In the genomic region with DNA sequence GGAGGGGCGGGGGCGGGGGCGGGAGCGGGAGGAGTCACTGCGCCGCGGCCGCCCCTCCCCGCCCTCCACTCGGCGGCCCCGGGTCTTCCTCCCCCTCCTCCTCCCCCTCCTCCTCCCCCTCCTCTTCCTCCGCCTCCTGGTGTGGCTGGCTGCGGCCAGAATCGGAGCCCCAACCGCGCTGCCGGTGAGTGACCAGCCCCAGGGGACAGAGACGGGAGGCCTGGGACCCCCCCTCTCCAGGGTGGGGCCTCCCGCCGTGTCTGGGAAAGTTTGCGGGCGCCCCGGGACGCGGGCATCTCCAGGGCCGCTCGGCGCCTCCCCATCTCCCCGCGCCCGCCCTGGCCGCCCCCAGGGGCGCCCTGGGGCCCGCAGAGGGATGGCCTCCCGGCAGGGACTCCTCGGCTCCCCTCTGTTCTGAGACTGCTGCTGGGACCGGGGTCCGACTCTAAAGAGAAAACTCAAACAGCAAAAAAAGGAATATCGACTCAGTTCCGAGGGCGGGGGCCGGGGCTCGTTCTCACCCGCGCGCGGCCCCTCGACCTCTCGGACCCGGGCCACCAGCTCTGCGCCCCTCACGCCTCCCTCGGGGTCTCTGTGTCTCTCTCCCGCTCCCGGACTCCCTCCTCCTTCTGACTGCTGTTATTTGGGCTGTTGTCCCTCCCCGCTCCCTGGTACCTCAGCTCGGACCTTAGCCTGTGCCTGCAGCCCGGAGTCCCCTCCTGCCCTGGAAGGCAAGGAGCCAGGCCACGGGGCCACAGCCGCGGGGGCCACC, we compare ENCODE assay signal across 8 cellular contexts. TPM values are rescaled to one million over a fixed set of nuclear protein-coding genes. Genes with fewer than 3 reads are reported as not detected.
DNase-seq lines count a peak whose midpoint lies in the region; ATAC-seq, FAIRE-seq and TF ChIP-seq lines count a peak whose summit lies in the region.

A gene with protein sequence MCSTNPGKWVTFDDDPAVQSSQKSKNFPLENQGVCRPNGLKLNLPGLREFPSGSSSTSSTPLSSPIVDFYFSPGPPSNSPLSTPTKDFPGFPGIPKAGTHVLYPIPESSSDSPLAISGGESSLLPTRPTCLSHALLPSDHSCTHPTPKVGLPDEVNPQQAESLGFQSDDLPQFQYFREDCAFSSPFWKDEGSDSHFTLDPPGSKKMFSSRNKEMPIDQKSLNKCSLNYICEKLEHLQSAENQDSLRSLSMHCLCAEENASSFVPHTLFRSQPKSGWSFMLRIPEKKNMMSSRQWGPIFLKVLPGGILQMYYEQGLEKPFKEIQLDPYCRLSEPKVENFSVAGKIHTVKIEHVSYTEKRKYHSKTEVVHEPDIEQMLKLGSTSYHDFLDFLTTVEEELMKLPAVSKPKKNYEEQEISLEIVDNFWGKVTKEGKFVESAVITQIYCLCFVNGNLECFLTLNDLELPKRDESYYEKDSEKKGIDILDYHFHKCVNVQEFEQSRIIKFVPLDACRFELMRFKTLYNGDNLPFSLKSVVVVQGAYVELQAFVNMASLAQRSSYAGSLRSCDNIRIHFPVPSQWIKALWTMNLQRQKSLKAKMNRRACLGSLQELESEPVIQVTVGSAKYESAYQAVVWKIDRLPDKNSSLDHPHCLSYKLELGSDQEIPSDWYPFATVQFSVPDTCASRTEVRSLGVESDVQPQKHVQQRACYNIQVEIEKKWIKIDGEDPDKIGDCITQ (plus strand): TSS at position 122 of the 772 bp plus-strand sequence. CDS start 50,480 bp downstream, outside the sequence.

- peak within 1 kb of the TSS; percentile 44 for H2AFZ ChIP-seq in keratinocyte (ENCODE audit: control insufficient read depth, low read length)

- POLR2A ChIA-PET in HEK293T (lab: Yijun Ruan, JAX): no interaction called here

- H3K27ac Mint-ChIP-seq in brain: peak within 1 kb of the TSS; percentile 39 to 95 (median 87)

- peak within 1 kb of the TSS; percentile 77 for H3K4me2 ChIP-seq in keratinocyte (ENCODE audit: control insufficient read depth, extremely low read depth, insufficient read depth, low read depth, low read length)

- peak within 1 kb of the TSS; percentile 88 to 95 (median 92) for H3K4me3 Mint-ChIP-seq in brain

- H3K27me3 Mint-ChIP-seq in brain: peaks cover 3% of the 10 kb centered on the region

- H3K27me3 ChIP-seq in keratinocyte (ENCODE audit: control insufficient read depth, extremely low read depth, insufficient read depth, low read length): no peaks in the 10 kb centered on the region

- no peaks in the 10 kb centered on the region for H3K9me1 ChIP-seq in keratinocyte (ENCODE audit: control insufficient read depth, extremely low read depth, insufficient read depth, low read length)

- peak in 1 of 2 experiments; percentile 23 for TF ChIP-seq CTCF in brain (conservative IDR thresholded peaks at IDR 0.05)
- TF ChIP-seq CTCF in keratinocyte (optimal IDR thresholded peaks at IDR 0.05 in 1 of 3, IDR thresholded peaks at IDR 0.05 in 1 of 3, conservative IDR thresholded peaks at IDR 0.05 in 1 of 3; ENCODE audit: extremely low read depth in 1 of 3, insufficient read depth in 2 of 3, low read length in 3 of 3): no peak

- CTCF ChIA-PET in HEK293T (lab: Yijun Ruan, JAX): interaction anchor here (1.3 kb wide), 1 partner anchor 10 kb away, joined by 3 read pairs; no protein-coding TSS in a partner anchor

- H4K20me1 ChIP-seq in keratinocyte (ENCODE audit: control insufficient read depth, extremely low read depth, insufficient read depth, low read length): no peaks in the 10 kb centered on the region

- no peak for ATAC-seq in HG03520 (IDR thresholded peaks at IDR 0.05; ENCODE audit: unreplicated experiment)

- H3K36me3 ChIP-seq in keratinocyte (ENCODE audit: control insufficient read depth in 2 of 2, extremely low read depth in 1 of 2, insufficient read depth in 2 of 2, low read length in 2 of 2): no peaks in the 10 kb centered on the region

- FAIRE-seq in keratinocyte (lab: Jason Lieb, UNC): no peak

- DNase-seq in ELR (ENCODE audit: low read depth) (peak; percentile 40), HEK293T (ENCODE audit: extremely low spot score) (peak; percentile 53), T follicular helper cell (ENCODE audit: low read depth) (peak; percentile 4), keratinocyte (ENCODE audit: low read depth, low spot score) (no peak), NCI-H1694 (lab: John Stamatoyannopoulos, UW) (no peak)
- peak; percentile 3 to 4 for DNase-seq in stimulated activated CD4-positive, alpha-beta T cell treated with anti-CD3 and anti-CD28 coated beads, Interleukin-15, amount 100 ng/mL, for 1 hour (ENCODE audit: low read depth in 1 of 2, low spot score in 1 of 2)

- H3K36me3 Mint-ChIP-seq in brain: no peaks in the 10 kb centered on the region

- H3K27ac ChIP-seq in keratinocyte (ENCODE audit: control insufficient read depth, insufficient read depth, low read length): no peak within 1 kb of the TSS

- no peaks in the 10 kb centered on the region for H3K79me2 ChIP-seq in keratinocyte (ENCODE audit: control insufficient read depth, insufficient read depth, low read length)

- peak within 1 kb of the TSS; percentile 53 for H3K9ac ChIP-seq in keratinocyte (ENCODE audit: control insufficient read depth, extremely low read depth, insufficient read depth, low read length)

- H3K9me3 ChIP-seq in keratinocyte (ENCODE audit: control insufficient read depth, low read depth, low read length): no peaks in the 10 kb centered on the region

- H3K4me1 Mint-ChIP-seq in brain: peaks cover 55% of the 10 kb centered on the region

- peaks cover 12% of the 10 kb centered on the region for H3K4me1 ChIP-seq in keratinocyte (ENCODE audit: control insufficient read depth, extremely low read depth, insufficient read depth, low read length)

- H3K9me3 Mint-ChIP-seq in brain: peaks cover 0 to 2% (median 0%) of the 10 kb centered on the region in 5 experiments

- H3K4me3 ChIP-seq in keratinocyte (ENCODE audit: control insufficient read depth in 2 of 3, extremely low read depth in 1 of 3, insufficient read depth in 2 of 3, low read depth in 1 of 3, low read length in 3 of 3): peak within 1 kb of the TSS; percentile 40 to 69 (median 63)

- dilution Hi-C loops in keratinocyte (cut with MboI; ENCODE audit: extremely low pct_ligation_motif_present, low sequenced_read_pairs): no loop called here

TF ChIP-seq in HEK293T, 16 proteins besides CTCF, POLR2A, EP300 and RAD21:
- TF ChIP-seq FOXK2 (IDR thresholded peaks at IDR 0.05) (no peak), ARNT (IDR thresholded peaks at IDR 0.05) (no peak), ELF4 (IDR thresholded peaks at IDR 0.05) (no peak), FOXA1 (IDR thresholded peaks at IDR 0.05) (no peak), SP1 (IDR thresholded peaks at IDR 0.05) (no peak), CTBP1 (IDR thresholded peaks at IDR 0.05; ENCODE audit: borderline replicate concordance) (no peak), ZNF384 (IDR thresholded peaks at IDR 0.05) (no peak), HDGF (IDR thresholded peaks at IDR 0.05; ENCODE audit: borderline replicate concordance) (no peak), NFRKB (IDR thresholded peaks at IDR 0.05) (no peak), L3MBTL2 (conservative IDR thresholded peaks at IDR 0.05) (no peak), FOXM1 (IDR thresholded peaks at IDR 0.05; ENCODE audit: borderline replicate concordance) (no peak), TARDBP (IDR thresholded peaks at IDR 0.05) (no peak), LEF1 (IDR thresholded peaks at IDR 0.05; ENCODE audit: borderline replicate concordance) (no peak), BHLHE40 (IDR thresholded peaks at IDR 0.05; ENCODE audit: borderline replicate concordance) (no peak), SUZ12 (IDR thresholded peaks at IDR 0.05) (no peak)
- TF ChIP-seq, protein P1, sequence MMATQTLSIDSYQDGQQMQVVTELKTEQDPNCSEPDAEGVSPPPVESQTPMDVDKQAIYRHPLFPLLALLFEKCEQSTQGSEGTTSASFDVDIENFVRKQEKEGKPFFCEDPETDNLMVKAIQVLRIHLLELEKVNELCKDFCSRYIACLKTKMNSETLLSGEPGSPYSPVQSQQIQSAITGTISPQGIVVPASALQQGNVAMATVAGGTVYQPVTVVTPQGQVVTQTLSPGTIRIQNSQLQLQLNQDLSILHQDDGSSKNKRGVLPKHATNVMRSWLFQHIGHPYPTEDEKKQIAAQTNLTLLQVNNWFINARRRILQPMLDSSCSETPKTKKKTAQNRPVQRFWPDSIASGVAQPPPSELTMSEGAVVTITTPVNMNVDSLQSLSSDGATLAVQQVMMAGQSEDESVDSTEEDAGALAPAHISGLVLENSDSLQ (IDR thresholded peaks at IDR 0.05): no peak

RNA-seq across cellular contexts. Expression of the gene that starts here (rescaled TPM):
- polyA plus RNA-seq in brain (ENCODE audit: insufficient read depth, low read depth, low replicate concordance) (0.95 TPM), keratinocyte (0.44 to 1.9 TPM (median 1.2 TPM) in 3 replicates)
- 0.15 TPM for polyA plus RNA-seq in keratinocyte (2011; ENCODE audit: low read depth)
- polyA plus RNA-seq in keratinocyte (2011; cell fraction: cytosol; rRNA removed): 0.58 and 1.1 TPM in 2 replicates
- polyA plus RNA-seq in keratinocyte (2011; cell fraction: nucleus; rRNA removed): 1.6 and 2.0 TPM in 2 replicates
- polyA plus RNA-seq in keratinocyte (2012; ENCODE audit: low replicate concordance): 0.24 and 0.37 TPM in 2 replicates
- polyA minus RNA-seq in keratinocyte: 0.46 to 2.5 TPM (median 1.9 TPM) in 3 replicates
- 2.3 TPM for polyA minus RNA-seq in keratinocyte (2011; cell fraction: cytosol; rRNA and poly(A)+ RNA removed)
- polyA minus RNA-seq in keratinocyte (2011; cell fraction: nucleus; rRNA and poly(A)+ RNA removed): 1.4 and 3.2 TPM in 2 replicates

Comparison
In these comparisons a context has a peak if more than half of its experiments do, and no peak if none do; other contexts are left out.
1. DNase-seq: peak in ELR (single experiment), HEK293T (single experiment), T follicular helper cell (single experiment) and stimulated activated CD4-positive, alpha-beta T cell treated with anti-CD3 and anti-CD28 coated beads, Interleukin-15, amount 100 ng/mL, for 1 hour (2 of 2); none in keratinocyte (single experiment) and NCI-H1694 (single experiment).